2 cellular contexts compared by ENCODE assay signal in genomic region chr16:27539120-27539519, GRCh38.
TF ChIP-seq lines count a peak whose summit lies in the region.

No MANE protein-coding gene starts in this region.

TF ChIP-seq in IMR-90, 13 proteins besides CTCF, POLR2A, EP300 and RAD21:
- TF ChIP-seq RFX5 (IDR thresholded peaks at IDR 0.05; ENCODE audit: low read depth, low read length) (no peak), BHLHE40 (IDR thresholded peaks at IDR 0.05; ENCODE audit: low read depth, low read length) (no peak), MAZ (IDR thresholded peaks at IDR 0.05; ENCODE audit: borderline replicate concordance, low read depth, low read length) (no peak), NFE2L2 (IDR thresholded peaks at IDR 0.05; ENCODE audit: low read depth, low read length) (no peak), RCOR1 (IDR thresholded peaks at IDR 0.05; ENCODE audit: insufficient replicate concordance, low read length) (no peak), CEBPB (IDR thresholded peaks at IDR 0.05; ENCODE audit: low read depth, low read length) (no peak), MXI1 (IDR thresholded peaks at IDR 0.05; ENCODE audit: borderline replicate concordance, low read depth, low read length) (no peak), FOS (IDR thresholded peaks at IDR 0.05; ENCODE audit: low read depth, low read length) (no peak), SMC3 (IDR thresholded peaks at IDR 0.05; ENCODE audit: low read depth, low read length) (no peak), MAFK (IDR thresholded peaks at IDR 0.05; ENCODE audit: low read depth, low read length) (no peak), ELK1 (IDR thresholded peaks at IDR 0.05; ENCODE audit: borderline replicate concordance, low read depth, low read length) (no peak), CHD1 (IDR thresholded peaks at IDR 0.05; ENCODE audit: low read depth, low read length) (no peak), USF2 (IDR thresholded peaks at IDR 0.05; ENCODE audit: low read depth, low read length) (no peak)

TF ChIP-seq in GM12878, 131 proteins besides CTCF, POLR2A, EP300 and RAD21:
- no peak for TF ChIP-seq SPI1 (IDR thresholded peaks at IDR 0.05; ENCODE audit: borderline replicate concordance, insufficient read depth, low read depth, low read length)
- TF ChIP-seq ZNF24 (IDR thresholded peaks at IDR 0.05): 0 out of 2 replicates have a peak, but pooled peaks have one; percentile 40
- TF ChIP-seq SMC3 (IDR thresholded peaks at IDR 0.05; ENCODE audit: borderline replicate concordance, low read length): no peak
- no peak for TF ChIP-seq POLR2AphosphoS2 (IDR thresholded peaks at IDR 0.05; ENCODE audit: low read depth, low read length)
- TF ChIP-seq NR2C1 (IDR thresholded peaks at IDR 0.05): no peak
- peak; percentile 46; the same call in 1 of the 2 replicates for TF ChIP-seq RUNX3 (IDR thresholded peaks at IDR 0.05; ENCODE audit: low read length)
- no peak for TF ChIP-seq IRF3 (IDR thresholded peaks at IDR 0.05)
- no peak for TF ChIP-seq FOXM1 (IDR thresholded peaks at IDR 0.05; ENCODE audit: low read depth, low read length)
